ENCODE assay signal across 24 cellular contexts in genomic region chr22:24945430-24945829, GRCh38. TPM values are rescaled to one million over a fixed set of nuclear protein-coding genes. Genes with fewer than 3 reads are reported as not detected.
DNase-seq lines count a peak whose midpoint lies in the region; FAIRE-seq and TF ChIP-seq lines count a peak whose summit lies in the region.
"Had no signal": no experiment of that assay in that cellular context is flagged by ENCODE, and none has a peak within 500 bp of the region (broad histone marks: within the 10 kb centered on the region; RNA-seq: fewer than 3 reads in every experiment).

No MANE protein-coding gene starts in this region.

- no peak overlapping the region for H3K4me3 ChIP-seq in keratinocyte (ENCODE audit: control insufficient read depth in 2 of 3, extremely low read depth in 1 of 3, insufficient read depth in 2 of 3, low read depth in 1 of 3, low read length in 3 of 3)
- no peak overlapping the region for H3K4me3 ChIP-seq in neural progenitor cell
- H3K4me3 ChIP-seq: GM23338, HAP-1 had no signal

- TF ChIP-seq CTCF in keratinocyte (optimal IDR thresholded peaks at IDR 0.05 in 1 of 3, IDR thresholded peaks at IDR 0.05 in 1 of 3, conservative IDR thresholded peaks at IDR 0.05 in 1 of 3; ENCODE audit: extremely low read depth in 1 of 3, insufficient read depth in 2 of 3, low read length in 3 of 3) (no peak), neural progenitor cell (IDR thresholded peaks at IDR 0.05) (no peak)

- no peak overlapping the region for H2AFZ ChIP-seq in keratinocyte (ENCODE audit: control insufficient read depth, low read length)
- H2AFZ ChIP-seq in neural progenitor cell (replicated peaks): no peak overlapping the region
- H2AFZ ChIP-seq: GM23338 had no signal

- H3K27ac Mint-ChIP-seq in neural progenitor cell: peak overlapping the region; percentile 5
- H3K27ac Mint-ChIP-seq: CD4-positive, alpha-beta memory T cell; GM23338; HFFc6 had no signal

- H3K9me3 Mint-ChIP-seq in neural progenitor cell: no peaks in the 10 kb centered on the region
- H3K9me3 Mint-ChIP-seq: CD4-positive, alpha-beta memory T cell; GM23338 had no signal

- H3K27me3 ChIP-seq in keratinocyte (ENCODE audit: control insufficient read depth, extremely low read depth, insufficient read depth, low read length) (no peaks in the 10 kb centered on the region), neural progenitor cell (no peaks in the 10 kb centered on the region)

- H3K27me3 Mint-ChIP-seq in neural progenitor cell (ENCODE audit: insufficient read depth, low read depth): peaks cover 18% of the 10 kb centered on the region

- FAIRE-seq in keratinocyte (lab: Jason Lieb, UNC) (peak; percentile 26), urothelium cell line (lab: Jason Lieb, UNC) (peak; percentile 94)
- FAIRE-seq: GM12891, GM18507, H54 had no signal

- H3K36me3 ChIP-seq in keratinocyte (ENCODE audit: control insufficient read depth in 2 of 2, extremely low read depth in 1 of 2, insufficient read depth in 2 of 2, low read length in 2 of 2) (no peaks in the 10 kb centered on the region), neural progenitor cell (no peaks in the 10 kb centered on the region)
- H3K36me3 ChIP-seq: HAP-1 had no signal

- H3F3A ChIP-seq in neural progenitor cell (ENCODE audit: low read depth): no peaks in the 10 kb centered on the region

- H3K9me1 ChIP-seq in keratinocyte (ENCODE audit: control insufficient read depth, extremely low read depth, insufficient read depth, low read length): no peaks in the 10 kb centered on the region

- H4K20me1 ChIP-seq in keratinocyte (ENCODE audit: control insufficient read depth, extremely low read depth, insufficient read depth, low read length) (peaks cover 2% of the 10 kb centered on the region), neural progenitor cell (ENCODE audit: low read depth) (no peaks in the 10 kb centered on the region)

- no peak overlapping the region for H3K27ac ChIP-seq in keratinocyte (ENCODE audit: control insufficient read depth, insufficient read depth, low read length)
- no peak overlapping the region for H3K27ac ChIP-seq in neural progenitor cell

- H3K4me1 ChIP-seq in keratinocyte (ENCODE audit: control insufficient read depth, extremely low read depth, insufficient read depth, low read length) (peaks cover 12% of the 10 kb centered on the region), neural progenitor cell (peaks cover 5% of the 10 kb centered on the region)

- H3K4me3 Mint-ChIP-seq in neural progenitor cell: no peak overlapping the region
- H3K4me3 Mint-ChIP-seq: CD4-positive, alpha-beta memory T cell; GM23338; HFFc6 had no signal

- dilution Hi-C loops in keratinocyte (cut with MboI; ENCODE audit: extremely low pct_ligation_motif_present, low sequenced_read_pairs): no loop called here

- DNase-seq in keratinocyte (ENCODE audit: low read depth, low spot score) (no peak), neural progenitor cell (ENCODE audit: low spot score) (no peak), urothelium cell line (ENCODE audit: low spot score) (no peak), H4 (ENCODE audit: low spot score) (no peak), anterior cingulate cortex (lab: John Stamatoyannopoulos, UW) (no peak), cerebellar cortex (ENCODE audit: low spot score) (no peak)
- DNase-seq: C1 segment of cervical spinal cord; Calu3; CD4-positive, alpha-beta memory T cell; COR-L47; DMS53; DMS79 treated with DMSO at 0.1 percent for 48 hours; GF-D8; HFFc6 had no signal

- H3K9me3 ChIP-seq in keratinocyte (ENCODE audit: control insufficient read depth, low read depth, low read length): no peaks in the 10 kb centered on the region
- no peaks in the 10 kb centered on the region for H3K9me3 ChIP-seq in neural progenitor cell (ENCODE audit: low read depth)
- H3K9me3 ChIP-seq: HAP-1 had no signal

- H3K79me2 ChIP-seq in keratinocyte (ENCODE audit: control insufficient read depth, insufficient read depth, low read length) (no peaks in the 10 kb centered on the region), neural progenitor cell (ENCODE audit: low read depth) (no peaks in the 10 kb centered on the region)

- H3K9ac ChIP-seq in keratinocyte (ENCODE audit: control insufficient read depth, extremely low read depth, insufficient read depth, low read length): no peak overlapping the region
- H3K9ac ChIP-seq in neural progenitor cell: no peak overlapping the region

- peaks cover 27% of the 10 kb centered on the region for H3K4me1 Mint-ChIP-seq in neural progenitor cell

- no peaks in the 10 kb centered on the region for H3K36me3 Mint-ChIP-seq in neural progenitor cell
- H3K36me3 Mint-ChIP-seq: CD4-positive, alpha-beta memory T cell had no signal

- H3K4me2 ChIP-seq in keratinocyte (ENCODE audit: control insufficient read depth, extremely low read depth, insufficient read depth, low read depth, low read length): no peak overlapping the region
- no peak overlapping the region for H3K4me2 ChIP-seq in neural progenitor cell
- H3K4me2 ChIP-seq: GM23338 had no signal

RNA-seq across cellular contexts. Expression of gene LHFPL7, which starts 1.1 kb away (rescaled TPM):
- polyA plus RNA-seq in keratinocyte: not detected in 3 replicates
- not detected for polyA plus RNA-seq in keratinocyte (2011; ENCODE audit: low read depth)
- polyA plus RNA-seq in keratinocyte (2011; cell fraction: cytosol; rRNA removed): not detected in 2 replicates
- polyA plus RNA-seq in keratinocyte (2011; cell fraction: nucleus; rRNA removed): not detected in 2 replicates
- polyA plus RNA-seq in keratinocyte (2012; ENCODE audit: low replicate concordance): not detected in 2 replicates
- polyA minus RNA-seq in keratinocyte: not detected in 3 replicates
- not detected for polyA minus RNA-seq in keratinocyte (2011; cell fraction: cytosol; rRNA and poly(A)+ RNA removed)
- not detected in 2 replicates for polyA minus RNA-seq in keratinocyte (2011; cell fraction: nucleus; rRNA and poly(A)+ RNA removed)
- not detected in 2 replicates for total RNA-seq in neural progenitor cell (ENCODE audit: low replicate concordance)
- total RNA-seq in H4 (2014; rRNA removed; shearing (Covaris generic)): not detected in 2 replicates
- total RNA-seq: A172; A673; Calu3; CD4-positive, alpha-beta memory T cell; Daoy; G401; GM23338; HFFc6 had no signal
- polyA plus RNA-seq: BJ; CD4-positive, alpha-beta memory T cell; GM23338 had no signal

RNA-seq across cellular contexts. Expression of gene KIAA1671, which starts 7.1 kb away (rescaled TPM):
- polyA plus RNA-seq in keratinocyte: 15.3 to 17.4 TPM (median 15.4 TPM) in 3 replicates
- polyA plus RNA-seq in keratinocyte (2011; ENCODE audit: low read depth): 10.4 TPM
- 15.3 and 19.5 TPM in 2 replicates for polyA plus RNA-seq in keratinocyte (2011; cell fraction: cytosol; rRNA removed)
- polyA plus RNA-seq in keratinocyte (2011; cell fraction: nucleus; rRNA removed): 49.4 and 50.0 TPM in 2 replicates
- 16.1 and 19.0 TPM in 2 replicates for polyA plus RNA-seq in keratinocyte (2012; ENCODE audit: low replicate concordance)
- 36.5 to 48.2 TPM (median 39.6 TPM) in 3 replicates for polyA minus RNA-seq in keratinocyte
- polyA minus RNA-seq in keratinocyte (2011; cell fraction: cytosol; rRNA and poly(A)+ RNA removed): 24.7 TPM
- polyA minus RNA-seq in keratinocyte (2011; cell fraction: nucleus; rRNA and poly(A)+ RNA removed): 62.6 and 98.8 TPM in 2 replicates
- total RNA-seq in neural progenitor cell (ENCODE audit: low replicate concordance): 17.3 and 24.2 TPM in 2 replicates
- 1.7 and 3.2 TPM in 2 replicates for total RNA-seq in H4 (2014; rRNA removed; shearing (Covaris generic))
